ENCODE assay signal across 8 cellular contexts in genomic region chr20:58906894-58907293, GRCh38. TPM values are rescaled to one million over a fixed set of nuclear protein-coding genes. Genes with fewer than 3 reads are reported as not detected.
DNase-seq lines count a peak whose midpoint lies in the region; ATAC-seq and TF ChIP-seq lines count a peak whose summit lies in the region.
"Had no signal": no experiment of that assay in that cellular context is flagged by ENCODE, and none has a peak within 500 bp of the region (broad histone marks: within the 10 kb centered on the region; RNA-seq: fewer than 3 reads in every experiment).

No MANE protein-coding gene starts in this region.

- peaks cover 31% of the 10 kb centered on the region for H3K79me2 ChIP-seq in fibroblast of lung (ENCODE audit: control insufficient read depth, insufficient read depth, low read length)

- H3K4me3 ChIP-seq in HEK293 (ENCODE audit: low read depth, low read length) (no peak overlapping the region), fibroblast of lung (replicated peaks in 1 of 4; ENCODE audit: control extremely low read depth in 1 of 4, insufficient read depth in 1 of 4, low read depth in 3 of 4, low read length in 4 of 4) (peak overlapping the region in 3 of 4 experiments; percentile 14 to 47 (median 43)), spleen (peak overlapping the region in 3 of 8 donors; percentile 1 to 48 (median 14))

- WGBS in spleen, 5 donors, result 33 to 53% (median 44%) methylated on average over 3 of the region's 3 CpGs

- DNase-seq in SKM-1 treated with dmso at 0.1 percent for 144 hours (lab: John Stamatoyannopoulos, UW; ENCODE audit: unreplicated experiment), result peak; percentile 59
- DNase-seq in fibroblast of lung (ENCODE audit: low read depth in 2 of 2), result peak; percentile 70 to 76
- no peak for DNase-seq in spleen
- DNase-seq in GOT3 (lab: John Stamatoyannopoulos, UW), result no peak
- DNase-seq: NCI-H2081 treated with DMSO at 0.1 percent for 48 hours had no signal

- H3K9ac ChIP-seq in fibroblast of lung (ENCODE audit: insufficient read depth, low read length), result no peak overlapping the region

- H3K4me1 ChIP-seq in HEK293 (ENCODE audit: control insufficient read depth, insufficient read depth, low read length) (peaks cover 20% of the 10 kb centered on the region), fibroblast of lung (ENCODE audit: control insufficient read depth, extremely low read depth, insufficient read depth, low read length) (peaks cover 9% of the 10 kb centered on the region), spleen (peaks cover 31 to 98% (median 49%) of the 10 kb centered on the region in 6 donors)

- peaks cover 32 to 97% of the 10 kb centered on the region in 2 experiments for H3K36me3 ChIP-seq in HEK293 (ENCODE audit: control insufficient read depth in 2 of 2, insufficient read depth in 1 of 2, low read length in 2 of 2)
- H3K36me3 ChIP-seq in fibroblast of lung (ENCODE audit: control insufficient read depth, insufficient read depth, low read length), result peaks cover 26% of the 10 kb centered on the region
- H3K36me3 ChIP-seq in spleen, result peaks cover 13 to 92% (median 74%) of the 10 kb centered on the region in 6 donors

- no peaks in the 10 kb centered on the region for H3K9me3 ChIP-seq in HEK293 (ENCODE audit: control insufficient read depth, insufficient read depth, low read depth, low read length)
- H3K9me3 ChIP-seq in fibroblast of lung (ENCODE audit: control insufficient read depth, insufficient read depth, low read depth, low read length), result no peaks in the 10 kb centered on the region
- H3K9me3 ChIP-seq in spleen, result no peaks in the 10 kb centered on the region

- H3K27me3 ChIP-seq in fibroblast of lung (ENCODE audit: control insufficient read depth, insufficient read depth, low read length) (no peaks in the 10 kb centered on the region), spleen (replicated peaks in 1 of 7) (no peaks in the 10 kb centered on the region)

- TF ChIP-seq POLR2A in spleen (IDR thresholded peaks at IDR 0.05), result no peak

- peak overlapping the region; percentile 69 for H3K4me2 ChIP-seq in fibroblast of lung (ENCODE audit: extremely low read depth, insufficient read depth, low read length)

- no peak for TF ChIP-seq CTCF in HEK293 (tag by site-specific recombination; IDR thresholded peaks at IDR 0.05)
- TF ChIP-seq CTCF in fibroblast of lung (conservative IDR thresholded peaks at IDR 0.05 in 1 of 2, IDR thresholded peaks at IDR 0.05 in 1 of 2; ENCODE audit: low read depth in 1 of 2, low read length in 2 of 2), result no peak
- no peak for TF ChIP-seq CTCF in spleen (IDR thresholded peaks at IDR 0.05 in 8 of 11, conservative IDR thresholded peaks at IDR 0.05 in 3 of 11)

- CTCF ChIA-PET in HEK293 (lab: Yijun Ruan, JAX), result interaction anchor here (0.6 to 1.4 kb wide), 2 partner anchors 13 to 37 kb away, joined by 3 read pairs; no protein-coding TSS in a partner anchor

- intact Hi-C loops in spleen (cut with DNase I; ENCODE audit: low total_unique reads), result loop anchor here (10.0 kb wide), 1 partner anchor 68 kb away; no protein-coding TSS in a partner anchor

- no peaks in the 10 kb centered on the region for H4K20me1 ChIP-seq in fibroblast of lung (ENCODE audit: control insufficient read depth, extremely low read depth, insufficient read depth, low read length)

- ATAC-seq in GM18858 (IDR thresholded peaks at IDR 0.05; ENCODE audit: unreplicated experiment) (no peak), GM21447 (IDR thresholded peaks at IDR 0.05; ENCODE audit: unreplicated experiment) (no peak)

- H3K27ac ChIP-seq in HEK293 (ENCODE audit: extremely low read depth, low read depth, low read length) (peak overlapping the region; percentile 56; the same call in 1 of the 2 replicates), fibroblast of lung (ENCODE audit: insufficient read depth, low read length) (peak overlapping the region; percentile 73), spleen (peak overlapping the region; percentile 67 to 86 (median 82))

- POLR2A ChIA-PET in HEK293 (lab: Yijun Ruan, JAX), result interaction anchor here (1.4 kb wide), 1 partner anchor 125 kb away, joined by 6 read pairs; the partner anchor contains the start of gene ATP5F1E

- no peak overlapping the region for H2AFZ ChIP-seq in fibroblast of lung (ENCODE audit: low read length)

TF ChIP-seq in HEK293, 187 proteins besides CTCF, POLR2A, EP300 and RAD21 (continues in another document):
- TF ChIP-seq ZBTB11 (tag by site-specific recombination; conservative IDR thresholded peaks at IDR 0.05; ENCODE audit: low read depth) (no peak), SP7 (tag by site-specific recombination; IDR thresholded peaks at IDR 0.05) (0 out of 2 replicates have a peak, but pooled peaks have one; percentile 12), ZNF112 (tag by site-specific recombination; IDR thresholded peaks at IDR 0.05) (no peak), OSR2 (tag by site-specific recombination; IDR thresholded peaks at IDR 0.05) (peak; percentile 61), ZNF335 (tag by site-specific recombination; conservative IDR thresholded peaks at IDR 0.05) (no peak), ZNF404 (tag by site-specific recombination; IDR thresholded peaks at IDR 0.05) (no peak), ZSCAN4 (tag by site-specific recombination; IDR thresholded peaks at IDR 0.05) (no peak), ZNF10 (tag by site-specific recombination; IDR thresholded peaks at IDR 0.05) (peak; percentile 71; the same call in 1 of the 2 replicates), ZNF629 (tag by site-specific recombination; IDR thresholded peaks at IDR 0.05) (peak; percentile 40; the same call in 1 of the 2 replicates), ZNF473 (tag by site-specific recombination; IDR thresholded peaks at IDR 0.05) (no peak), IKZF3 (tag by site-specific recombination; IDR thresholded peaks at IDR 0.05) (0 out of 2 replicates have a peak, but pooled peaks have one; percentile 58), ZBTB17 (tag by site-specific recombination; IDR thresholded peaks at IDR 0.05) (peak; percentile 56; the same call in 1 of the 2 replicates), HOXC10 (CRISPR knock-in tag; IDR thresholded peaks at IDR 0.05) (no peak), ZNF600 (tag by site-specific recombination; IDR thresholded peaks at IDR 0.05) (no peak), KLF8 (tag by site-specific recombination; IDR thresholded peaks at IDR 0.05) (0 out of 2 replicates have a peak, but pooled peaks have one; percentile 29), KLF16 (tag by site-specific recombination; IDR thresholded peaks at IDR 0.05) (0 out of 2 replicates have a peak, but pooled peaks have one; percentile 18), GFI1B (tag by site-specific recombination; IDR thresholded peaks at IDR 0.05) (peak; percentile 87), ZFHX2 (tag by site-specific recombination; conservative IDR thresholded peaks at IDR 0.05) (no peak), ZNF585B (tag by site-specific recombination; IDR thresholded peaks at IDR 0.05) (no peak), REPIN1 (tag by site-specific recombination; IDR thresholded peaks at IDR 0.05; ENCODE audit: low read depth) (no peak), WT1 (tag by site-specific recombination; IDR thresholded peaks at IDR 0.05) (peak; percentile 79)

RNA-seq across cellular contexts. Expression of gene GNAS, which starts 54.4 kb away (rescaled TPM):
- total RNA-seq in fibroblast of lung (256 and 421 TPM in 2 replicates), spleen (100 to 1,000 TPM; 745 to 849 (median 769) TPM)
- polyA plus RNA-seq in fibroblast of lung (1,357 and 1,384 TPM in 2 replicates), spleen (100 to 1,000 TPM; 722 to 854 (median 771) TPM)
- polyA plus RNA-seq in fibroblast of lung (2012), result 970 and 1,051 TPM in 2 replicates
- polyA minus RNA-seq in fibroblast of lung (ENCODE audit: low replicate concordance), result 2,729 and 3,468 TPM in 2 replicates

RNA-seq across cellular contexts. Expression of gene GNAS-AS1, which starts 56.2 kb away (rescaled TPM):
- total RNA-seq in fibroblast of lung, result 0.33 and 0.51 TPM in 2 replicates
- 0.28 and 0.32 TPM in 2 replicates for polyA plus RNA-seq in fibroblast of lung
- polyA plus RNA-seq in fibroblast of lung (2012), result 0.59 and 0.74 TPM in 2 replicates
- not detected in 2 replicates for polyA minus RNA-seq in fibroblast of lung (ENCODE audit: low replicate concordance)
- 1 to 10 TPM in 2 of 7 donors, under 1 TPM in 3, not detected in 2; 0.44 to 1.1 (median 0.70) TPM for total RNA-seq in spleen
- under 1 TPM; 0.18 to 0.32 (median 0.22) TPM for polyA plus RNA-seq in spleen

Comparison
In these comparisons a context has a peak if more than half of its experiments do, and no peak if none do; other contexts are left out.
1. DNase-seq: peak in SKM-1 treated with dmso at 0.1 percent for 144 hours (single experiment) and fibroblast of lung (2 of 2); none in spleen (single experiment) and GOT3 (single experiment).
2. Peak in every context shown above with its lines, with median percentiles within 50 percentile points of each other: H3K27ac ChIP-seq.